In genomic region chr6:44923416-44923815, GRCh38 we compare ENCODE assay signal across 1 cellular context.
TF ChIP-seq lines count a peak whose summit lies in the region.

No MANE protein-coding gene starts in this region.

TF ChIP-seq in GM12878, 131 proteins besides CTCF, POLR2A, EP300 and RAD21 (continued from another document):
- TF ChIP-seq, protein P1, sequence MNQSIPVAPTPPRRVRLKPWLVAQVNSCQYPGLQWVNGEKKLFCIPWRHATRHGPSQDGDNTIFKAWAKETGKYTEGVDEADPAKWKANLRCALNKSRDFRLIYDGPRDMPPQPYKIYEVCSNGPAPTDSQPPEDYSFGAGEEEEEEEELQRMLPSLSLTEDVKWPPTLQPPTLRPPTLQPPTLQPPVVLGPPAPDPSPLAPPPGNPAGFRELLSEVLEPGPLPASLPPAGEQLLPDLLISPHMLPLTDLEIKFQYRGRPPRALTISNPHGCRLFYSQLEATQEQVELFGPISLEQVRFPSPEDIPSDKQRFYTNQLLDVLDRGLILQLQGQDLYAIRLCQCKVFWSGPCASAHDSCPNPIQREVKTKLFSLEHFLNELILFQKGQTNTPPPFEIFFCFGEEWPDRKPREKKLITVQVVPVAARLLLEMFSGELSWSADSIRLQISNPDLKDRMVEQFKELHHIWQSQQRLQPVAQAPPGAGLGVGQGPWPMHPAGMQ (IDR thresholded peaks at IDR 0.05; ENCODE audit: borderline replicate concordance): no peak
- no peak for TF ChIP-seq POU2F2 (IDR thresholded peaks at IDR 0.05; ENCODE audit: borderline replicate concordance, low read depth, low read length)
- TF ChIP-seq, protein P2, sequence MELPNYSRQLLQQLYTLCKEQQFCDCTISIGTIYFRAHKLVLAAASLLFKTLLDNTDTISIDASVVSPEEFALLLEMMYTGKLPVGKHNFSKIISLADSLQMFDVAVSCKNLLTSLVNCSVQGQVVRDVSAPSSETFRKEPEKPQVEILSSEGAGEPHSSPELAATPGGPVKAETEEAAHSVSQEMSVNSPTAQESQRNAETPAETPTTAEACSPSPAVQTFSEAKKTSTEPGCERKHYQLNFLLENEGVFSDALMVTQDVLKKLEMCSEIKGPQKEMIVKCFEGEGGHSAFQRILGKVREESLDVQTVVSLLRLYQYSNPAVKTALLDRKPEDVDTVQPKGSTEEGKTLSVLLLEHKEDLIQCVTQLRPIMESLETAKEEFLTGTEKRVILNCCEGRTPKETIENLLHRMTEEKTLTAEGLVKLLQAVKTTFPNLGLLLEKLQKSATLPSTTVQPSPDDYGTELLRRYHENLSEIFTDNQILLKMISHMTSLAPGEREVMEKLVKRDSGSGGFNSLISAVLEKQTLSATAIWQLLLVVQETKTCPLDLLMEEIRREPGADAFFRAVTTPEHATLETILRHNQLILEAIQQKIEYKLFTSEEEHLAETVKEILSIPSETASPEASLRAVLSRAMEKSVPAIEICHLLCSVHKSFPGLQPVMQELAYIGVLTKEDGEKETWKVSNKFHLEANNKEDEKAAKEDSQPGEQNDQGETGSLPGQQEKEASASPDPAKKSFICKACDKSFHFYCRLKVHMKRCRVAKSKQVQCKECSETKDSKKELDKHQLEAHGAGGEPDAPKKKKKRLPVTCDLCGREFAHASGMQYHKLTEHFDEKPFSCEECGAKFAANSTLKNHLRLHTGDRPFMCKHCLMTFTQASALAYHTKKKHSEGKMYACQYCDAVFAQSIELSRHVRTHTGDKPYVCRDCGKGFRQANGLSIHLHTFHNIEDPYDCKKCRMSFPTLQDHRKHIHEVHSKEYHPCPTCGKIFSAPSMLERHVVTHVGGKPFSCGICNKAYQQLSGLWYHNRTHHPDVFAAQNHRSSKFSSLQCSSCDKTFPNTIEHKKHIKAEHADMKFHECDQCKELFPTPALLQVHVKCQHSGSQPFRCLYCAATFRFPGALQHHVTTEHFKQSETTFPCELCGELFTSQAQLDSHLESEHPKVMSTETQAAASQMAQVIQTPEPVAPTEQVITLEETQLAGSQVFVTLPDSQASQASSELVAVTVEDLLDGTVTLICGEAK (IDR thresholded peaks at IDR 0.05; ENCODE audit: borderline replicate concordance): no peak
- TF ChIP-seq CHD1 (IDR thresholded peaks at IDR 0.05; ENCODE audit: low read depth, low read length): no peak
- TF ChIP-seq CUX1 (IDR thresholded peaks at IDR 0.05; ENCODE audit: insufficient replicate concordance, low read depth, low read length): no peak
- TF ChIP-seq PKNOX1 (IDR thresholded peaks at IDR 0.05): no peak
- no peak for TF ChIP-seq RCOR1 (conservative IDR thresholded peaks at IDR 0.05; ENCODE audit: low read depth, low read length)
- no peak for TF ChIP-seq FOXK2 (IDR thresholded peaks at IDR 0.05)
- no peak for TF ChIP-seq ZNF687 (IDR thresholded peaks at IDR 0.05)
- no peak for TF ChIP-seq SPI1 (IDR thresholded peaks at IDR 0.05; ENCODE audit: borderline replicate concordance, insufficient read depth, low read depth, low read length)
- TF ChIP-seq TBL1XR1 (IDR thresholded peaks at IDR 0.05; ENCODE audit: low read depth, low read length): no peak
TF ChIP-seq in GM12878: peak in this region for 0.
